In the genomic region with DNA sequence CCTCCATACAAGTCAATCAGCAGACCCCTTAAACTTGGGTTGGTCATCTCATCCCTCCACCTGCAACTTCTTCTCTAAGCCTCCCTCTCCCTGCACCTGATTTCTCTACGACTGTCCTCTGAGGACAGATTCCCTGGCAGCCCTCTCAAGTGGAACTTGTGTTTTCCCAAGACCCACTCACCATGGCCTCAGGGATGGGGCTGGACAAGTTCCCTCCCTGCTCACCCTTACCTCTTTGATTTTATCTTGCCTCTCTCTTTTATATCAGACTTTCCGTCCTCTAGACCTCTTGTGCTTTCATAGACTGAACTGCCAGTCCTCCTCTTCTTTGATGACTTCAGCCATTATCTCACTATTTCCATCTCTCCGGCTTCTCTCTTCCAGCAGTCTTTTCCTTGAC, we compare ENCODE assay signal across 27 cellular contexts. TPM values are rescaled to one million over a fixed set of nuclear protein-coding genes. Genes with fewer than 3 reads are reported as not detected.
A peak's percentile ranks its signal among the peaks of the same experiment; 100 is the strongest.
DNase-seq lines count a peak whose midpoint lies in the region; ATAC-seq, FAIRE-seq and TF ChIP-seq lines count a peak whose summit lies in the region.
"Had no signal": no experiment of that assay in that cellular context is flagged by ENCODE, and none has a peak within 500 bp of the region (broad histone marks: within the 10 kb centered on the region; RNA-seq: fewer than 3 reads in every experiment).

No MANE protein-coding gene starts in this region.

- H3K56ac ChIP-seq in IMR-90 (ENCODE audit: extremely low read depth, insufficient read depth, low read length): no peak overlapping the region

- peaks cover 6% of the 10 kb centered on the region for H3K27me3 Mint-ChIP-seq in stimulated activated naive CD8-positive, alpha-beta T cell treated with anti-CD3 and anti-CD28 coated beads, Interleukin-15, amount 100 ng/mL, for 72 hours
- H3K27me3 Mint-ChIP-seq: CD4-positive, CD25-positive, alpha-beta regulatory T cell; CD8-positive, alpha-beta memory T cell had no signal

- no peak overlapping the region for H3K23ac ChIP-seq in IMR-90 (ENCODE audit: low read depth, low read length)

- no peak overlapping the region for H4K91ac ChIP-seq in IMR-90 (ENCODE audit: insufficient read depth, low read depth, low read length)

- no peak overlapping the region for H3K4me3 Mint-ChIP-seq in stimulated activated naive CD8-positive, alpha-beta T cell treated with anti-CD3 and anti-CD28 coated beads, Interleukin-15, amount 100 ng/mL, for 72 hours
- H3K4me3 Mint-ChIP-seq: CD14-positive monocyte; CD4-positive, alpha-beta memory T cell; CD4-positive, CD25-positive, alpha-beta regulatory T cell; CD8-positive, alpha-beta memory T cell had no signal

- BruUV-seq in IMR-90 (replicated peaks; lab: Mats Ljungman, UMichigan): no TSS peak

- no peaks in the 10 kb centered on the region for H3K79me2 ChIP-seq in parathyroid adenoma

- no peak for DNase-seq in stimulated activated naive CD8-positive, alpha-beta T cell treated with anti-CD3 and anti-CD28 coated beads, Interleukin-15, amount 100 ng/mL, for 72 hours
- no peak for DNase-seq in stimulated activated naive CD8-positive, alpha-beta T cell treated with anti-CD3 and anti-CD28 coated beads, Interleukin-15, Interleukin-2, amounts not matched to agents 100 U/mL and 50 U/mL, for 24 hours
- DNase-seq in IMR-90 (no peak), thyroid gland (peak; percentile 19 to 61), NCI-H748 (lab: John Stamatoyannopoulos, UW; ENCODE audit: unreplicated experiment) (no peak), GM12891 (ENCODE audit: insufficient read length, low spot score) (no peak)
- DNase-seq: 8988T; ACHN; BE2C; C1 segment of cervical spinal cord; CD4-positive, alpha-beta memory T cell; CD4-positive, CD25-positive, alpha-beta regulatory T cell; CD8-positive, alpha-beta memory T cell; COR-L47; DMS 273 treated with DMSO at 0.1 percent for 48 hours; DMS153; DMS53; DMS79; DND-41; EL; GDM1 had no signal

- H3K79me1 ChIP-seq in IMR-90 (ENCODE audit: low read depth in 1 of 2, low read length in 2 of 2): no peaks in the 10 kb centered on the region

- H3K36me3 ChIP-seq in IMR-90 (ENCODE audit: control insufficient read depth, insufficient read depth, low read length): no peaks in the 10 kb centered on the region
- H3K36me3 ChIP-seq in parathyroid adenoma (ENCODE audit: control insufficient read depth, insufficient read depth, low read length): no peaks in the 10 kb centered on the region
- H3K36me3 ChIP-seq in thyroid gland: no peaks in the 10 kb centered on the region
- H3K36me3 ChIP-seq: BE2C, BLaER1 had no signal

- no peak for TF ChIP-seq CTCF in IMR-90 (conservative IDR thresholded peaks at IDR 0.05; ENCODE audit: low read depth, low read length)
- TF ChIP-seq CTCF in parathyroid adenoma (IDR thresholded peaks at IDR 0.05): no peak
- TF ChIP-seq CTCF in thyroid gland (IDR thresholded peaks at IDR 0.05): no peak

- no peak for TF ChIP-seq RAD21 in IMR-90 (IDR thresholded peaks at IDR 0.05; ENCODE audit: low read length)

- H2AK5ac ChIP-seq in IMR-90 (ENCODE audit: low read depth, low read length): peak overlapping the region; percentile 46; the same call in 1 of the 2 replicates

- no peak overlapping the region for H3K27ac Mint-ChIP-seq in stimulated activated naive CD8-positive, alpha-beta T cell treated with anti-CD3 and anti-CD28 coated beads, Interleukin-15, amount 100 ng/mL, for 72 hours
- H3K27ac Mint-ChIP-seq: CD14-positive monocyte; CD4-positive, alpha-beta memory T cell; CD4-positive, CD25-positive, alpha-beta regulatory T cell had no signal

- H3K4me3 ChIP-seq in IMR-90 (ENCODE audit: insufficient read depth, low read depth, low read length) (no peak overlapping the region), parathyroid adenoma (ENCODE audit: low read depth, low read length) (no peak overlapping the region), thyroid gland (replicated peaks in 1 of 3) (no peak overlapping the region)
- H3K4me3 ChIP-seq: BLaER1, GM12878 had no signal

- POLR2A ChIA-PET in IMR-90 (lab: Charles Lee; ENCODE audit: unreplicated experiment): no interaction called here

- H2BK20ac ChIP-seq in IMR-90 (ENCODE audit: low read depth, low read length): no peak overlapping the region; the same call in 1 of the 2 replicates

- ATAC-seq in stimulated activated naive CD8-positive, alpha-beta T cell treated with anti-CD3 and anti-CD28 coated beads, Interleukin-15, amount 100 ng/mL, for 72 hours: peak; percentile 28
- ATAC-seq in stimulated activated naive CD8-positive, alpha-beta T cell treated with anti-CD3 and anti-CD28 coated beads, Interleukin-15, Interleukin-2, amounts not matched to agents 100 U/mL and 50 U/mL, for 24 hours: no peak
- ATAC-seq in IMR-90 (ENCODE audit: low read depth) (no peak), HG02870 (IDR thresholded peaks at IDR 0.05; ENCODE audit: unreplicated experiment) (no peak)
- ATAC-seq: GM12878 had no signal

- TF ChIP-seq POLR2A in IMR-90 (IDR thresholded peaks at IDR 0.05; ENCODE audit: low read depth, low read length) (no peak), thyroid gland (IDR thresholded peaks at IDR 0.05) (no peak), GM12891 (IDR thresholded peaks at IDR 0.05; ENCODE audit: low read depth, low read length) (no peak)

- H3K27me3 ChIP-seq in IMR-90 (ENCODE audit: control insufficient read depth, insufficient read depth, low read length): no peaks in the 10 kb centered on the region; the same call in 1 of the 2 replicates
- no peaks in the 10 kb centered on the region for H3K27me3 ChIP-seq in parathyroid adenoma (ENCODE audit: control insufficient read depth, insufficient read depth, low read length)
- H3K27me3 ChIP-seq in thyroid gland: no peaks in the 10 kb centered on the region
- H3K27me3 ChIP-seq: BLaER1 had no signal

- H3K18ac ChIP-seq in IMR-90 (ENCODE audit: low read depth, low read length): no peak overlapping the region

- no peak for FAIRE-seq in GM12891 (lab: Jason Lieb, UNC)
- FAIRE-seq: GM12878, GM19239 had no signal

- H2AFZ ChIP-seq in IMR-90 (replicated peaks; ENCODE audit: low read length, poor library complexity) (no peak overlapping the region), parathyroid adenoma (peak overlapping the region; percentile 25)

- H4K8ac ChIP-seq in IMR-90 (ENCODE audit: low read depth in 2 of 2, low read length in 2 of 2): no peak overlapping the region

- no peak overlapping the region for H2BK15ac ChIP-seq in IMR-90 (ENCODE audit: low read depth, low read length)

- H3K9me3 Mint-ChIP-seq in stimulated activated naive CD8-positive, alpha-beta T cell treated with anti-CD3 and anti-CD28 coated beads, Interleukin-15, amount 100 ng/mL, for 72 hours: no peaks in the 10 kb centered on the region
- H3K9me3 Mint-ChIP-seq: CD14-positive monocyte; CD4-positive, alpha-beta memory T cell; CD4-positive, CD25-positive, alpha-beta regulatory T cell; CD8-positive, alpha-beta memory T cell had no signal

- H3K4me2 ChIP-seq in IMR-90 (ENCODE audit: low read depth, low read length) (no peak overlapping the region), parathyroid adenoma (ENCODE audit: low read length) (no peak overlapping the region)
- H3K4me2 ChIP-seq: BLaER1 had no signal

- peaks cover 4% of the 10 kb centered on the region; the same call in 1 of the 2 replicates for H3K9me1 ChIP-seq in IMR-90 (ENCODE audit: insufficient read depth, low read length)

- H3K27ac ChIP-seq in IMR-90 (ENCODE audit: insufficient read depth, low read length): no peak overlapping the region
- no peak overlapping the region for H3K27ac ChIP-seq in parathyroid adenoma
- H3K27ac ChIP-seq in thyroid gland: no peak overlapping the region
- H3K27ac ChIP-seq: BLaER1 had no signal

- in situ Hi-C loops in IMR-90 (cut with MboI; ENCODE audit: low sequenced_read_pairs): loop anchor here (5.0 kb wide), 1 partner anchor 621 kb away; no protein-coding TSS in a partner anchor

- no peaks in the 10 kb centered on the region for H4K20me1 ChIP-seq in IMR-90 (ENCODE audit: insufficient read depth, low read length)
- H4K20me1 ChIP-seq: BLaER1 had no signal

- H3K9ac ChIP-seq in IMR-90 (ENCODE audit: low read depth, low read length) (no peak overlapping the region), parathyroid adenoma (no peak overlapping the region)
- H3K9ac ChIP-seq: BLaER1 had no signal

- H3K4me1 ChIP-seq in IMR-90 (ENCODE audit: control insufficient read depth, insufficient read depth, low read length) (peaks cover 4% of the 10 kb centered on the region), parathyroid adenoma (peaks cover 4% of the 10 kb centered on the region), thyroid gland (peaks cover 0 to 2% of the 10 kb centered on the region in 2 donors)
- H3K4me1 ChIP-seq: BE2C, BLaER1 had no signal

- H4K5ac ChIP-seq in IMR-90 (ENCODE audit: low read depth, low read length): no peak overlapping the region

- H2AK9ac ChIP-seq in IMR-90 (replicated peaks; ENCODE audit: low read depth, low read length, poor library complexity): no peak overlapping the region

- no peak overlapping the region for H3K14ac ChIP-seq in IMR-90 (replicated peaks; ENCODE audit: low read depth, low read length)

- 100% methylated on average over 2 of the region's 3 CpGs; no CpG with 5 or more reads in 1 of the 2 experiments for WGBS in IMR-90 (ENCODE audit: extremely low coverage in 2 of 2, insufficient read length in 1 of 2), 2 experiments
- 58 to 64% methylated on average over 2 of the region's 3 CpGs for WGBS in thyroid gland, 2 donors

- dilution Hi-C loops in IMR-90 (cut with HindIII; ENCODE audit: low sequenced_read_pairs, unreplicated experiment): no loop called here

- H3K4ac ChIP-seq in IMR-90 (ENCODE audit: low read depth, low read length): no peak overlapping the region; the same call in 1 of the 2 replicates

- H3K9me3 ChIP-seq in IMR-90 (ENCODE audit: control insufficient read depth, insufficient read depth, low read length): peaks cover 1% of the 10 kb centered on the region; the same call in 1 of the 2 replicates
- H3K9me3 ChIP-seq in parathyroid adenoma (ENCODE audit: control insufficient read depth, low read length): no peaks in the 10 kb centered on the region
- H3K9me3 ChIP-seq in thyroid gland: no peaks in the 10 kb centered on the region
- H3K9me3 ChIP-seq: BE2C, BLaER1 had no signal

- H2BK5ac ChIP-seq in IMR-90 (ENCODE audit: low read depth, low read length, poor library complexity, severe bottlenecking): no peak overlapping the region

- H3K4me1 Mint-ChIP-seq in stimulated activated naive CD8-positive, alpha-beta T cell treated with anti-CD3 and anti-CD28 coated beads, Interleukin-15, amount 100 ng/mL, for 72 hours: peaks cover 6% of the 10 kb centered on the region

- no peak overlapping the region for H2BK120ac ChIP-seq in IMR-90 (ENCODE audit: low read depth, low read length)

- CTCF ChIA-PET in IMR-90 (lab: Yijun Ruan, JAX): interaction anchor here (0.9 kb wide), 1 partner anchor 45 kb away, joined by 3 read pairs; no protein-coding TSS in a partner anchor

- intact Hi-C loops in IMR-90 (cut with micrococcal nuclease) (no loop called here), thyroid gland (cut with DNase I) (no loop called here)

TF ChIP-seq in GM12891, 5 proteins besides CTCF, POLR2A, EP300 and RAD21 (continues in another document):
- no peak for TF ChIP-seq TAF1 (IDR thresholded peaks at IDR 0.05; ENCODE audit: low read depth, low read length)

RNA-seq across cellular contexts. Expression of gene ARL4A, which starts 46.2 kb away (rescaled TPM):
- 22.4 and 48.0 TPM in 2 replicates for total RNA-seq in IMR-90 (2012; rRNA removed)
- polyA plus RNA-seq in IMR-90 (2012; rRNA removed): 7.9 and 13.7 TPM in 2 replicates
- 2.2 TPM in 2 replicates for polyA plus RNA-seq in IMR-90 (2012; cell fraction: cytosol; rRNA removed)
- 1.4 and 4.4 TPM in 2 replicates for polyA plus RNA-seq in IMR-90 (2012; cell fraction: nucleus; rRNA removed; ENCODE audit: low replicate concordance)
- 10 to 100 TPM; 30.6 to 87.6 (median 43.4) TPM for total RNA-seq in thyroid gland
- 0.69 TPM for polyA plus RNA-seq in GM12891 (2012; ENCODE audit: low read depth, missing spikeins)

Comparison
In these comparisons a context has a peak if more than half of its experiments do, and no peak if none do; other contexts are left out.
1. DNase-seq: peak in thyroid gland (2 of 2); none in stimulated activated naive CD8-positive, alpha-beta T cell treated with anti-CD3 and anti-CD28 coated beads, Interleukin-15, amount 100 ng/mL, for 72 hours (0 of 2), stimulated activated naive CD8-positive, alpha-beta T cell treated with anti-CD3 and anti-CD28 coated beads, Interleukin-15, Interleukin-2, amounts not matched to agents 100 U/mL and 50 U/mL, for 24 hours (single experiment), IMR-90 (single experiment), NCI-H748 (single experiment) and GM12891 (single experiment).